In the genomic region with DNA sequence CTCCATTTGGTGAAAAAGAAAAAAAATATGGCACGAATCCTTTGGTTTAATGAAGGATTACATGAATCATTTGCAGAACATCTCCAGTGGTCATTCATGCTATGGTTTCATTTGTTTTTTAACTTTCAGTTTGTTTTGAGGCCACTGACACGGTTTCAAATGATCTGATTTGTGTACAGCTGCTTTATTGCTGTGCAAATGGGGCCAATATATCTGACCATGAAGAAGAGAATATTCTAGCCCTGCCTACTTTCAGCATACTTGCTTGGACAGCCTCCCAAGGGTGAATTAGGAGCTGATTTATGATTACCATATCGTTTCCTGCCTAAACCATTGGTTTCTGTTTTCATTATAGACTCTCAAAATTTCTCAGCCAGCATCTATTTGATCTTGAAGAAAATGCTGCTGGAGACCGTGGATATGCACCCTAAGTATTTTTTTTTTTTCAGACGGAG, we compare ENCODE assay signal across 9 cellular contexts. TPM values are rescaled to one million over a fixed set of nuclear protein-coding genes. Genes with fewer than 3 reads are reported as not detected.
DNase-seq lines count a peak whose midpoint lies in the region; ATAC-seq and TF ChIP-seq lines count a peak whose summit lies in the region.
"Had no signal": no experiment of that assay in that cellular context is flagged by ENCODE, and none has a peak within 500 bp of the region (broad histone marks: within the 10 kb centered on the region; RNA-seq: fewer than 3 reads in every experiment).

No MANE protein-coding gene starts in this region.

- H3K4me3 Mint-ChIP-seq in nephron: peak overlapping the region in 1 of 3 experiments; percentile 10
- H3K4me3 Mint-ChIP-seq: activated naive CD4-positive, alpha-beta T cell treated with anti-CD3 and anti-CD28 coated beads, Interleukin-2, amount 10 ng/mL, durations not matched to agents 7 days and 5 days had no signal

- no peak overlapping the region for H3K4me3 ChIP-seq in OCI-LY3 (ENCODE audit: low read length)

- H3K9me3 ChIP-seq in OCI-LY3 (ENCODE audit: insufficient read depth, low read length): no peaks in the 10 kb centered on the region

- no peaks in the 10 kb centered on the region for H3K36me3 ChIP-seq in OCI-LY3 (replicated peaks; ENCODE audit: low read depth, low read length)

- no peaks in the 10 kb centered on the region for H4K20me1 ChIP-seq in OCI-LY3 (ENCODE audit: insufficient read depth, low read length)

- ATAC-seq in GM18498 (IDR thresholded peaks at IDR 0.05; ENCODE audit: unreplicated experiment): peak; percentile 65
- peak; percentile 56 for ATAC-seq in GM21717 (IDR thresholded peaks at IDR 0.05; ENCODE audit: unreplicated experiment)

- H3K4me2 ChIP-seq in OCI-LY3 (ENCODE audit: low read length): peak overlapping the region; percentile 42

- no peak overlapping the region for H3K9ac ChIP-seq in OCI-LY3 (ENCODE audit: low read length)

- H3K9me3 Mint-ChIP-seq in nephron: no peaks in the 10 kb centered on the region
- H3K9me3 Mint-ChIP-seq: activated naive CD4-positive, alpha-beta T cell treated with anti-CD3 and anti-CD28 coated beads, Interleukin-2, amount 10 ng/mL, durations not matched to agents 7 days and 5 days had no signal

- no peaks in the 10 kb centered on the region for H3K79me2 ChIP-seq in OCI-LY3 (ENCODE audit: low read length)

- DNase-seq in NCI-H446 (lab: John Stamatoyannopoulos, UW) (no peak), cerebellum (ENCODE audit: low spot score) (no peak), ureter (ENCODE audit: low spot score) (no peak)
- DNase-seq in stimulated activated CD4-positive, alpha-beta T cell treated with anti-CD3 and anti-CD28 coated beads, Interleukin-4, amount 100 ng/mL, for 24 hours: no peak
- DNase-seq: activated naive CD4-positive, alpha-beta T cell treated with anti-CD3 and anti-CD28 coated beads, Interleukin-2, amount 10 ng/mL, durations not matched to agents 7 days and 5 days had no signal

- no peaks in the 10 kb centered on the region for H3K27me3 Mint-ChIP-seq in nephron (ENCODE audit: low read depth)
- H3K27me3 Mint-ChIP-seq: activated naive CD4-positive, alpha-beta T cell treated with anti-CD3 and anti-CD28 coated beads, Interleukin-2, amount 10 ng/mL, durations not matched to agents 7 days and 5 days had no signal

- no peak overlapping the region for H3K27ac ChIP-seq in OCI-LY3 (ENCODE audit: low read length)

- peaks cover 40% of the 10 kb centered on the region for H3K4me1 Mint-ChIP-seq in nephron

- TF ChIP-seq CTCF in OCI-LY3 (IDR thresholded peaks at IDR 0.05; ENCODE audit: low read depth, low read length): no peak
- TF ChIP-seq CTCF in nephron (IDR thresholded peaks at IDR 0.05; ENCODE audit: unreplicated experiment in 3 of 3): no peak

- H3K4me1 ChIP-seq in OCI-LY3 (ENCODE audit: low read length): peaks cover 24% of the 10 kb centered on the region

- 0 out of 2 replicates have a peak, but pooled peaks cover 4% of the 10 kb centered on the region for H3K27me3 ChIP-seq in OCI-LY3 (ENCODE audit: low read depth, low read length)

- H3K36me3 Mint-ChIP-seq in nephron (ENCODE audit: low read depth): peaks cover 5% of the 10 kb centered on the region
- H3K36me3 Mint-ChIP-seq: activated naive CD4-positive, alpha-beta T cell treated with anti-CD3 and anti-CD28 coated beads, Interleukin-2, amount 10 ng/mL, durations not matched to agents 7 days and 5 days had no signal

- H3K27ac Mint-ChIP-seq in nephron: peak overlapping the region; percentile 64 to 89 (median 85)
- H3K27ac Mint-ChIP-seq: activated naive CD4-positive, alpha-beta T cell treated with anti-CD3 and anti-CD28 coated beads, Interleukin-2, amount 10 ng/mL, durations not matched to agents 7 days and 5 days had no signal

- no peak overlapping the region for H2AFZ ChIP-seq in OCI-LY3 (ENCODE audit: low read depth, low read length)

RNA-seq across cellular contexts. Expression of gene SPARCL1, which starts 30.7 kb away (rescaled TPM):
- 83.3 TPM for total RNA-seq in cerebellum
- 400 TPM for total RNA-seq in ureter
